ENCODE assay signal across 1 cellular context in genomic region chr1:200279810-200280411, GRCh38.
TF ChIP-seq lines count a peak whose summit lies in the region.

No MANE protein-coding gene starts in this region.

TF ChIP-seq in GM12878, 131 proteins besides CTCF, POLR2A, EP300 and RAD21 (continued from another document):
- no peak for TF ChIP-seq CUX1 (IDR thresholded peaks at IDR 0.05; ENCODE audit: insufficient replicate concordance, low read depth, low read length)
